Comparison of ENCODE assay signal across 1 cellular context in the genomic region with DNA sequence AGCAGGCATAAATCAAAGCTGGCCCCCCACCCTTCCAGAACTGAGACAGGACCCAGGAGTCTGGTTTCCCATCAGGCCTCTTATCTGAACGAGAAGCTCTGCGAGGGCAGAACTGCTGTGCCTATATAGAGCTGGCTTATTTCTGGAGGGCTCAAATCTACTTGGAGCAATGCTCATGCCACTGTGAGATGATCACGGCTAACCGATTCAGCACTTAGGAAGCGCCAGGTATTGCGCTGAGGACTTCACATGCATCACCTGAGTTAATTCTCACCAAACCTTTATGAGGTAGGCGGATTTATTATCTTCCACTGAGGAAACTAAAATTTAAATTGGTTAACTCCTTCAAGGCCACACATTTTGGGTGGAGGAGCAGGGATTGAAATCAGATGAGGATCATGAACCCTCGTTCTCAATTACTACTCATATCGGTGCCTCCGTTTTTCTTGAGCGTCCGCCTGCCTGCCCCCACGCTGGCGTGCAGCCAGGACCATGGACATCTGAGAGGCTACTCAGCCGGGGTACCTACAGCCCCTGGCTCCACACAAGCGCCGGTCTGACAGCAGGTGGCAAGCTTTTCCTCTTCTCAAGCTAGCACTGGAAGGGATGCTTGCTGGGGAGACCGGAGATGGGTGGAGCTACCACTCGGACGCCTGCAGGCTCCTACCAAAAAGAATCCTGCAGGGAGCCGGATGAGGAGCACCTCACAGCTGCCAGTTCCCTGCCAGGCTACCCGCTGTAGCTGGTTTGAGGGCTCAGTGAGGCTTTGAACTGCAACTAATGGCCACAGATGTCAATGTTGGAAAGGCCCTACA.
A peak's percentile ranks its signal among the peaks of the same experiment; 100 is the strongest.
TF ChIP-seq lines count a peak whose summit lies in the region.

No MANE protein-coding gene starts in this region.

TF ChIP-seq in WTC11, 78 proteins besides CTCF, POLR2A, EP300 and RAD21:
- TF ChIP-seq ETV6 (CRISPR knock-in tag; IDR thresholded peaks at IDR 0.05) (peak; percentile 53; the same call in 1 of the 2 replicates), TEAD1 (CRISPR knock-in tag; IDR thresholded peaks at IDR 0.05) (peak; percentile 62; the same call in 1 of the 2 replicates), CREM (CRISPR knock-in tag; IDR thresholded peaks at IDR 0.05) (peak; percentile 15; the same call in 1 of the 2 replicates), FOXJ3 (CRISPR knock-in tag; IDR thresholded peaks at IDR 0.05; ENCODE audit: borderline replicate concordance) (no peak), NFE2L1 (CRISPR knock-in tag; IDR thresholded peaks at IDR 0.05) (no peak), ZNF671 (CRISPR knock-in tag; IDR thresholded peaks at IDR 0.05) (no peak), ZNF232 (CRISPR knock-in tag; IDR thresholded peaks at IDR 0.05) (no peak), SMAD3 (CRISPR knock-in tag; IDR thresholded peaks at IDR 0.05; ENCODE audit: borderline replicate concordance) (no peak), SP1 (CRISPR knock-in tag; conservative IDR thresholded peaks at IDR 0.05) (peak; percentile 44), GABPB1 (CRISPR knock-in tag; IDR thresholded peaks at IDR 0.05) (no peak; the same call in 1 of the 2 replicates), JAZF1 (CRISPR knock-in tag; IDR thresholded peaks at IDR 0.05) (no peak), KAT7 (CRISPR knock-in tag; IDR thresholded peaks at IDR 0.05; ENCODE audit: borderline replicate concordance) (peak; percentile 63; the same call in 1 of the 2 replicates), ZNF121 (CRISPR knock-in tag; IDR thresholded peaks at IDR 0.05) (no peak), TP53 (CRISPR knock-in tag; IDR thresholded peaks at IDR 0.05) (no peak), PRRX2 (CRISPR knock-in tag; IDR thresholded peaks at IDR 0.05) (peak; percentile 81; the same call in 1 of the 2 replicates), OVOL2 (CRISPR knock-in tag; IDR thresholded peaks at IDR 0.05; ENCODE audit: borderline replicate concordance) (no peak)
- TF ChIP-seq, protein P1, sequence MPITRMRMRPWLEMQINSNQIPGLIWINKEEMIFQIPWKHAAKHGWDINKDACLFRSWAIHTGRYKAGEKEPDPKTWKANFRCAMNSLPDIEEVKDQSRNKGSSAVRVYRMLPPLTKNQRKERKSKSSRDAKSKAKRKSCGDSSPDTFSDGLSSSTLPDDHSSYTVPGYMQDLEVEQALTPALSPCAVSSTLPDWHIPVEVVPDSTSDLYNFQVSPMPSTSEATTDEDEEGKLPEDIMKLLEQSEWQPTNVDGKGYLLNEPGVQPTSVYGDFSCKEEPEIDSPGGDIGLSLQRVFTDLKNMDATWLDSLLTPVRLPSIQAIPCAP (CRISPR knock-in tag; IDR thresholded peaks at IDR 0.05) = peak; percentile 17; the same call in 1 of the 2 replicates
- TF ChIP-seq, protein P2, sequence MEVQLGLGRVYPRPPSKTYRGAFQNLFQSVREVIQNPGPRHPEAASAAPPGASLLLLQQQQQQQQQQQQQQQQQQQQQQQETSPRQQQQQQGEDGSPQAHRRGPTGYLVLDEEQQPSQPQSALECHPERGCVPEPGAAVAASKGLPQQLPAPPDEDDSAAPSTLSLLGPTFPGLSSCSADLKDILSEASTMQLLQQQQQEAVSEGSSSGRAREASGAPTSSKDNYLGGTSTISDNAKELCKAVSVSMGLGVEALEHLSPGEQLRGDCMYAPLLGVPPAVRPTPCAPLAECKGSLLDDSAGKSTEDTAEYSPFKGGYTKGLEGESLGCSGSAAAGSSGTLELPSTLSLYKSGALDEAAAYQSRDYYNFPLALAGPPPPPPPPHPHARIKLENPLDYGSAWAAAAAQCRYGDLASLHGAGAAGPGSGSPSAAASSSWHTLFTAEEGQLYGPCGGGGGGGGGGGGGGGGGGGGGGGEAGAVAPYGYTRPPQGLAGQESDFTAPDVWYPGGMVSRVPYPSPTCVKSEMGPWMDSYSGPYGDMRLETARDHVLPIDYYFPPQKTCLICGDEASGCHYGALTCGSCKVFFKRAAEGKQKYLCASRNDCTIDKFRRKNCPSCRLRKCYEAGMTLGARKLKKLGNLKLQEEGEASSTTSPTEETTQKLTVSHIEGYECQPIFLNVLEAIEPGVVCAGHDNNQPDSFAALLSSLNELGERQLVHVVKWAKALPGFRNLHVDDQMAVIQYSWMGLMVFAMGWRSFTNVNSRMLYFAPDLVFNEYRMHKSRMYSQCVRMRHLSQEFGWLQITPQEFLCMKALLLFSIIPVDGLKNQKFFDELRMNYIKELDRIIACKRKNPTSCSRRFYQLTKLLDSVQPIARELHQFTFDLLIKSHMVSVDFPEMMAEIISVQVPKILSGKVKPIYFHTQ (CRISPR knock-in tag; IDR thresholded peaks at IDR 0.05) = 0 out of 2 replicates have a peak, but pooled peaks have one; percentile 19
- TF ChIP-seq, protein P3, sequence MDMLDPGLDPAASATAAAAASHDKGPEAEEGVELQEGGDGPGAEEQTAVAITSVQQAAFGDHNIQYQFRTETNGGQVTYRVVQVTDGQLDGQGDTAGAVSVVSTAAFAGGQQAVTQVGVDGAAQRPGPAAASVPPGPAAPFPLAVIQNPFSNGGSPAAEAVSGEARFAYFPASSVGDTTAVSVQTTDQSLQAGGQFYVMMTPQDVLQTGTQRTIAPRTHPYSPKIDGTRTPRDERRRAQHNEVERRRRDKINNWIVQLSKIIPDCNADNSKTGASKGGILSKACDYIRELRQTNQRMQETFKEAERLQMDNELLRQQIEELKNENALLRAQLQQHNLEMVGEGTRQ (CRISPR knock-in tag; IDR thresholded peaks at IDR 0.05) = 0 out of 2 replicates have a peak, but pooled peaks have one; percentile 33
- TF ChIP-seq, protein P4, sequence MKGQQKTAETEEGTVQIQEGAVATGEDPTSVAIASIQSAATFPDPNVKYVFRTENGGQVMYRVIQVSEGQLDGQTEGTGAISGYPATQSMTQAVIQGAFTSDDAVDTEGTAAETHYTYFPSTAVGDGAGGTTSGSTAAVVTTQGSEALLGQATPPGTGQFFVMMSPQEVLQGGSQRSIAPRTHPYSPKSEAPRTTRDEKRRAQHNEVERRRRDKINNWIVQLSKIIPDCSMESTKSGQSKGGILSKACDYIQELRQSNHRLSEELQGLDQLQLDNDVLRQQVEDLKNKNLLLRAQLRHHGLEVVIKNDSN (CRISPR knock-in tag; IDR thresholded peaks at IDR 0.05) = 0 out of 2 replicates have a peak, but pooled peaks have one; percentile 14
- TF ChIP-seq, protein P5, sequence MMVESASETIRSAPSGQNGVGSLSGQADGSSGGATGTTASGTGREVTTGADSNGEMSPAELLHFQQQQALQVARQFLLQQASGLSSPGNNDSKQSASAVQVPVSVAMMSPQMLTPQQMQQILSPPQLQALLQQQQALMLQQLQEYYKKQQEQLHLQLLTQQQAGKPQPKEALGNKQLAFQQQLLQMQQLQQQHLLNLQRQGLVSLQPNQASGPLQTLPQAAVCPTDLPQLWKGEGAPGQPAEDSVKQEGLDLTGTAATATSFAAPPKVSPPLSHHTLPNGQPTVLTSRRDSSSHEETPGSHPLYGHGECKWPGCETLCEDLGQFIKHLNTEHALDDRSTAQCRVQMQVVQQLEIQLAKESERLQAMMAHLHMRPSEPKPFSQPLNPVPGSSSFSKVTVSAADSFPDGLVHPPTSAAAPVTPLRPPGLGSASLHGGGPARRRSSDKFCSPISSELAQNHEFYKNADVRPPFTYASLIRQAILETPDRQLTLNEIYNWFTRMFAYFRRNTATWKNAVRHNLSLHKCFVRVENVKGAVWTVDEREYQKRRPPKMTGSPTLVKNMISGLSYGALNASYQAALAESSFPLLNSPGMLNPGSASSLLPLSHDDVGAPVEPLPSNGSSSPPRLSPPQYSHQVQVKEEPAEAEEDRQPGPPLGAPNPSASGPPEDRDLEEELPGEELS (CRISPR knock-in tag; IDR thresholded peaks at IDR 0.05) = 0 out of 2 replicates have a peak, but pooled peaks have one; percentile 11
- TF ChIP-seq, protein P6, sequence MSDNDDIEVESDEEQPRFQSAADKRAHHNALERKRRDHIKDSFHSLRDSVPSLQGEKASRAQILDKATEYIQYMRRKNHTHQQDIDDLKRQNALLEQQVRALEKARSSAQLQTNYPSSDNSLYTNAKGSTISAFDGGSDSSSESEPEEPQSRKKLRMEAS (CRISPR knock-in tag; IDR thresholded peaks at IDR 0.05) = 0 out of 2 replicates have a peak, but pooled peaks have one; percentile 14
- TF ChIP-seq, protein P7, sequence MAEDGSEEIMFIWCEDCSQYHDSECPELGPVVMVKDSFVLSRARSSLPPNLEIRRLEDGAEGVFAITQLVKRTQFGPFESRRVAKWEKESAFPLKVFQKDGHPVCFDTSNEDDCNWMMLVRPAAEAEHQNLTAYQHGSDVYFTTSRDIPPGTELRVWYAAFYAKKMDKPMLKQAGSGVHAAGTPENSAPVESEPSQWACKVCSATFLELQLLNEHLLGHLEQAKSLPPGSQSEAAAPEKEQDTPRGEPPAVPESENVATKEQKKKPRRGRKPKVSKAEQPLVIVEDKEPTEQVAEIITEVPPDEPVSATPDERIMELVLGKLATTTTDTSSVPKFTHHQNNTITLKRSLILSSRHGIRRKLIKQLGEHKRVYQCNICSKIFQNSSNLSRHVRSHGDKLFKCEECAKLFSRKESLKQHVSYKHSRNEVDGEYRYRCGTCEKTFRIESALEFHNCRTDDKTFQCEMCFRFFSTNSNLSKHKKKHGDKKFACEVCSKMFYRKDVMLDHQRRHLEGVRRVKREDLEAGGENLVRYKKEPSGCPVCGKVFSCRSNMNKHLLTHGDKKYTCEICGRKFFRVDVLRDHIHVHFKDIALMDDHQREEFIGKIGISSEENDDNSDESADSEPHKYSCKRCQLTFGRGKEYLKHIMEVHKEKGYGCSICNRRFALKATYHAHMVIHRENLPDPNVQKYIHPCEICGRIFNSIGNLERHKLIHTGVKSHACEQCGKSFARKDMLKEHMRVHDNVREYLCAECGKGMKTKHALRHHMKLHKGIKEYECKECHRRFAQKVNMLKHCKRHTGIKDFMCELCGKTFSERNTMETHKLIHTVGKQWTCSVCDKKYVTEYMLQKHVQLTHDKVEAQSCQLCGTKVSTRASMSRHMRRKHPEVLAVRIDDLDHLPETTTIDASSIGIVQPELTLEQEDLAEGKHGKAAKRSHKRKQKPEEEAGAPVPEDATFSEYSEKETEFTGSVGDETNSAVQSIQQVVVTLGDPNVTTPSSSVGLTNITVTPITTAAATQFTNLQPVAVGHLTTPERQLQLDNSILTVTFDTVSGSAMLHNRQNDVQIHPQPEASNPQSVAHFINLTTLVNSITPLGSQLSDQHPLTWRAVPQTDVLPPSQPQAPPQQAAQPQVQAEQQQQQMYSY (CRISPR knock-in tag; IDR thresholded peaks at IDR 0.05) = no peak
- TF ChIP-seq, protein P8, sequence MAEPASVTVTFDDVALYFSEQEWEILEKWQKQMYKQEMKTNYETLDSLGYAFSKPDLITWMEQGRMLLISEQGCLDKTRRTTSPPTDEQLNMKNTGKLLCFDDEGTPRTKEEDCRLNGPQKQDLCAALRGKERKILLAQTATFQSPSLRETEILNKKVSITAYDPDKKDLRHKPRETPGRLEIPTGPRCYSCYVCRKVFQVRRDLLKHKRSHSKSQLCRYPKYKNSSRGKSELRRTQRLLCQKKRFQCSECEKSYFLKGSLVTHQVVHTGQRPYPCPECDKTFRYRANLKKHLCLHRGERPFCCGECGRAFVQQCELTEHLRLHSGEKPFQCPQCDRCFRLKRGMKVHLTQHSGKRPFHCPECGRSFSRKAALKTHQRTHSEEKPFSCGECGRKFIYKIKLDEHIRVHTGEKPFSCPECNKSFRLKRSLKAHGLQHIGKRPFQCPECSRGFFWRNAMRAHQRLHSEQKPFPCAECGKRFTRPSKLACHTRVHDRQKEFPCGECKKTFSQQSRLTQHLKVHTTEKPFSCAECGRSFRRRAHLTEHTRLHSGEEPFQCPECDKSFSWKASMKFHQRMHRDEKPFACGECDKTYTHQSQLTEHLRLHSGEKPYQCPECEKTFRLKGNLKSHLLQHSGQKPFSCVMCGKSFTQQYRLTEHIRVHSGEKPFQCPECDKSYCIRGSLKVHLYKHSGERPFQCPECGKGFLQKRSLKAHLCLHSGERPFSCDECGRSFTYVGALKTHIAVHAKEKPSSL (CRISPR knock-in tag; conservative IDR thresholded peaks at IDR 0.05) = peak; percentile 44; the same call in 1 of the 2 replicates
TF ChIP-seq in WTC11: peak in this region for 13.
